In genomic region chr2:3387011-3387410, GRCh38 we compare ENCODE assay signal across 33 cellular contexts.
"Had no signal": no experiment of that assay in that cellular context is flagged by ENCODE, and none has a peak within 500 bp of the region (broad histone marks: within the 10 kb centered on the region; RNA-seq: fewer than 3 reads in every experiment).

No MANE protein-coding gene starts in this region.

- H3K27me3 ChIP-seq: cardiac muscle cell, MG63, Peyer's patch, SJSA1 had no signal

- H3K4me1 ChIP-seq: Peyer's patch, SJSA1 had no signal

- H3K4me3 ChIP-seq: cardiac muscle cell, MG63, Peyer's patch, SJSA1 had no signal

- H3K27ac ChIP-seq: cardiac muscle cell, Peyer's patch, SJSA1 had no signal

- H3K9ac ChIP-seq: SK-N-SH had no signal

- DNase-seq: activated CD4-positive, alpha-beta T cell treated with anti-CD3 and anti-CD28 coated beads for 36 hours; activated CD4-positive, alpha-beta T cell treated with anti-CD3 and anti-CD28 coated beads, Interleukin-2, amount 10 ng/mL, durations not matched to agents 7 days and 5 days; activated CD4-positive, alpha-beta T cell treated with anti-CD3 and anti-CD28 coated beads, Interleukin-2, amount 50 U/mL, for 48 hours; activated CD8-positive, alpha-beta T cell treated with anti-CD3 and anti-CD28 coated beads, Interleukin-2, amount 10 ng/mL, durations not matched to agents 7 days and 5 days; activated gamma-delta T cell treated with Interleukin-2 at 50 U/mL for 16 hours; activated naive CD4-positive, alpha-beta T cell treated with anti-CD3 and anti-CD28 coated beads, Interleukin-2, amount 10 ng/mL, durations not matched to agents 7 days and 5 days; activated naive CD8-positive, alpha-beta T cell treated with anti-CD3 and anti-CD28 coated beads for 36 hours; activated T-cell treated with anti-CD3 and anti-CD28 coated beads, Interleukin-2, amount 50 U/mL, for 24 hours; amniotic stem cell; aorta; Kasumi-1; KG1; MG63; NCI-H1048; NCI-H1105 treated with DMSO at 0.1 percent for 48 hours; NCI-H1436; NCI-H1694; NCI-H1930; NCI-H2081 treated with DMSO at 0.1 percent for 48 hours; NCI-H345; NCI-H524 treated with DMSO at 0.1 percent for 48 hours; NK-92 treated with Interleukin-12 subunit alpha and Interleukin-12 subunit beta, amount 100 ng/mL, for 24 hours; PC-3; Peyer's patch; RPMI8226; SHP77 treated with DMSO at 0.1 percent for 48 hours; SK-N-SH had no signal

- H3K27ac Mint-ChIP-seq: activated CD4-positive, alpha-beta T cell treated with anti-CD3 and anti-CD28 coated beads for 36 hours; activated CD4-positive, alpha-beta T cell treated with anti-CD3 and anti-CD28 coated beads, Interleukin-2, amount 10 ng/mL, durations not matched to agents 7 days and 5 days; activated CD8-positive, alpha-beta T cell treated with anti-CD3 and anti-CD28 coated beads, Interleukin-2, amount 10 ng/mL, durations not matched to agents 7 days and 5 days; activated naive CD4-positive, alpha-beta T cell treated with anti-CD3 and anti-CD28 coated beads, Interleukin-2, amount 10 ng/mL, durations not matched to agents 7 days and 5 days; activated naive CD8-positive, alpha-beta T cell treated with anti-CD3 and anti-CD28 coated beads for 36 hours; activated T-cell treated with anti-CD3 and anti-CD28 coated beads, Interleukin-2, amount 50 U/mL, for 24 hours; activated T-helper 2 cell treated with anti-CD3 and anti-CD28 coated beads, Interferon-gamma antibody, Interleukin-2, Interleukin-4, amounts not matched to agents 10 μg/mL and 5 μg/mL and 100 μg/mL, durations not matched to agents 14 hours and 24 hours and 36 hours; T-helper 1 cell treated with Interleukin-12 subunit alpha and Interleukin-12 subunit beta and Interleukin-4 antibody, amounts not matched to agents 30 μg/mL and 1 μg/mL, for 36 hours; T-helper 2 cell treated with Interferon-gamma antibody and Interleukin-4, amounts not matched to agents 5 μg/mL and 100 μg/mL, for 36 hours had no signal

- H3K4me3 Mint-ChIP-seq: activated CD4-positive, alpha-beta T cell treated with anti-CD3 and anti-CD28 coated beads for 36 hours; activated CD4-positive, alpha-beta T cell treated with anti-CD3 and anti-CD28 coated beads, Interleukin-2, amount 10 ng/mL, durations not matched to agents 7 days and 5 days; activated CD8-positive, alpha-beta T cell treated with anti-CD3 and anti-CD28 coated beads, Interleukin-2, amount 10 ng/mL, durations not matched to agents 7 days and 5 days; activated naive CD4-positive, alpha-beta T cell treated with anti-CD3 and anti-CD28 coated beads, Interleukin-2, amount 10 ng/mL, durations not matched to agents 7 days and 5 days; activated naive CD8-positive, alpha-beta T cell treated with anti-CD3 and anti-CD28 coated beads for 36 hours; activated T-cell treated with anti-CD3 and anti-CD28 coated beads, Interleukin-2, amount 50 U/mL, for 24 hours; T-helper 1 cell treated with Interleukin-12 subunit alpha and Interleukin-12 subunit beta and Interleukin-4 antibody, amounts not matched to agents 30 μg/mL and 1 μg/mL, for 36 hours; T-helper 2 cell treated with Interferon-gamma antibody and Interleukin-4, amounts not matched to agents 5 μg/mL and 100 μg/mL, for 36 hours had no signal

- H3K9me3 ChIP-seq: MG63, Peyer's patch, SJSA1, SK-N-SH had no signal

- H3K27me3 Mint-ChIP-seq: activated CD4-positive, alpha-beta T cell treated with anti-CD3 and anti-CD28 coated beads for 36 hours; activated CD4-positive, alpha-beta T cell treated with anti-CD3 and anti-CD28 coated beads, Interleukin-2, amount 10 ng/mL, durations not matched to agents 7 days and 5 days; activated naive CD4-positive, alpha-beta T cell treated with anti-CD3 and anti-CD28 coated beads, Interleukin-2, amount 10 ng/mL, durations not matched to agents 7 days and 5 days; activated naive CD8-positive, alpha-beta T cell treated with anti-CD3 and anti-CD28 coated beads for 36 hours; activated T-cell treated with anti-CD3 and anti-CD28 coated beads, Interleukin-2, amount 50 U/mL, for 24 hours had no signal

- ATAC-seq: activated CD4-positive, alpha-beta T cell treated with anti-CD3 and anti-CD28 coated beads for 36 hours; activated CD4-positive, CD25-positive, alpha-beta regulatory T cell treated with anti-CD3 and anti-CD28 coated beads, Interleukin-2, amount 50 U/mL, for 24 hours; activated CD8-positive, alpha-beta T cell treated with anti-CD3 and anti-CD28 coated beads, Interleukin-2, amount 10 ng/mL, durations not matched to agents 7 days and 5 days; PC-3 had no signal

- H3K4me2 ChIP-seq: SK-N-SH had no signal

- H3K9me3 Mint-ChIP-seq: activated CD4-positive, alpha-beta T cell treated with anti-CD3 and anti-CD28 coated beads, Interleukin-2, amount 10 ng/mL, durations not matched to agents 7 days and 5 days; activated naive CD4-positive, alpha-beta T cell treated with anti-CD3 and anti-CD28 coated beads, Interleukin-2, amount 10 ng/mL, durations not matched to agents 7 days and 5 days; activated naive CD8-positive, alpha-beta T cell treated with anti-CD3 and anti-CD28 coated beads for 36 hours; activated T-cell treated with anti-CD3 and anti-CD28 coated beads, Interleukin-2, amount 50 U/mL, for 24 hours; activated T-helper 2 cell treated with anti-CD3 and anti-CD28 coated beads, Interferon-gamma antibody, Interleukin-2, Interleukin-4, amounts not matched to agents 10 μg/mL and 5 μg/mL and 100 μg/mL, durations not matched to agents 14 hours and 24 hours and 36 hours; T-helper 1 cell treated with Interleukin-12 subunit alpha and Interleukin-12 subunit beta and Interleukin-4 antibody, amounts not matched to agents 30 μg/mL and 1 μg/mL, for 36 hours; T-helper 2 cell treated with Interferon-gamma antibody and Interleukin-4, amounts not matched to agents 5 μg/mL and 100 μg/mL, for 36 hours had no signal
